Comparison of ENCODE assay signal across 20 cellular contexts in genomic region chr14:93804654-93805053, GRCh38. TPM values are rescaled to one million over a fixed set of nuclear protein-coding genes. Genes with fewer than 3 reads are reported as not detected.
DNase-seq lines count a peak whose midpoint lies in the region; ATAC-seq, FAIRE-seq and TF ChIP-seq lines count a peak whose summit lies in the region.
"Had no signal": no experiment of that assay in that cellular context is flagged by ENCODE, and none has a peak within 500 bp of the region (broad histone marks: within the 10 kb centered on the region; RNA-seq: fewer than 3 reads in every experiment).

No MANE protein-coding gene starts in this region.

- H4K20me1 ChIP-seq in HCT116 (ENCODE audit: insufficient read depth) (no peaks in the 10 kb centered on the region), H1 (replicated peaks in 1 of 2; ENCODE audit: control insufficient read depth in 1 of 2, insufficient read depth in 2 of 2, low read length in 2 of 2) (no peaks in the 10 kb centered on the region)

- no peaks in the 10 kb centered on the region for H3K4me1 ChIP-seq in HCT116 (ENCODE audit: control insufficient read depth in 1 of 2, insufficient read depth in 2 of 2, low read length in 2 of 2)
- no peaks in the 10 kb centered on the region for H3K4me1 ChIP-seq in H1 (replicated peaks in 1 of 4; ENCODE audit: control insufficient read depth in 3 of 4, insufficient read depth in 4 of 4, low read length in 3 of 4)
- H3K4me1 ChIP-seq: left lung had no signal

- no peaks in the 10 kb centered on the region for H3K79me1 ChIP-seq in H1 (ENCODE audit: low read depth, low read length)

- TF ChIP-seq RAD21 in HCT116 (IDR thresholded peaks at IDR 0.05; ENCODE audit: low read depth): peak; percentile 23; the same call in 1 of the 2 replicates
- TF ChIP-seq RAD21 in H1 (IDR thresholded peaks at IDR 0.05 in 1 of 2, conservative IDR thresholded peaks at IDR 0.05 in 1 of 2; ENCODE audit: low read depth in 2 of 2, low read length in 2 of 2): peak; percentile 71 to 78

- no peak overlapping the region for H2BK15ac ChIP-seq in H1 (ENCODE audit: low read length)

- H4K91ac ChIP-seq in H1 (replicated peaks; ENCODE audit: insufficient read length, low read length): no peak overlapping the region

- TF ChIP-seq POLR2A in HCT116 (IDR thresholded peaks at IDR 0.05; ENCODE audit: borderline replicate concordance, extremely low read depth, insufficient read depth, insufficient read length) (no peak), H1 (IDR thresholded peaks at IDR 0.05; ENCODE audit: control extremely low read depth in 1 of 2, low read depth in 2 of 2, low read length in 2 of 2) (no peak)

- H3K14ac ChIP-seq in H1 (ENCODE audit: insufficient read length): no peak overlapping the region

- no peak overlapping the region for H2BK20ac ChIP-seq in H1 (ENCODE audit: low read length)

- H3K4me3 ChIP-seq in HCT116 (replicated peaks in 1 of 2; ENCODE audit: low read depth in 1 of 2, low read length in 2 of 2): no peak overlapping the region
- no peak overlapping the region for H3K4me3 ChIP-seq in H1 (ENCODE audit: extremely low read depth in 1 of 4, insufficient read depth in 2 of 4, low read depth in 3 of 4, low read length in 4 of 4)
- H3K4me3 ChIP-seq: gastroesophageal sphincter, left lung, stomach had no signal

- H3K27ac ChIP-seq in HCT116 (ENCODE audit: low read depth, low read length) (no peak overlapping the region), H1 (ENCODE audit: low read depth, low read length) (no peak overlapping the region)
- H3K27ac ChIP-seq: left lung had no signal

- no peak overlapping the region for H3K56ac ChIP-seq in H1 (replicated peaks; ENCODE audit: insufficient read length, low read depth, low read length)

- no peak overlapping the region for H3K23ac ChIP-seq in H1 (ENCODE audit: insufficient read length)

- peak; percentile 14 for DNase-seq in stimulated activated CD4-positive, alpha-beta T cell treated with anti-CD3 and anti-CD28 coated beads, Interleukin-15, amount 100 ng/mL, for 24 hours
- DNase-seq in stimulated activated CD4-positive, alpha-beta T cell treated with anti-CD3 and anti-CD28 coated beads, Interleukin-4, amount 100 ng/mL, for 4 hours: no peak
- DNase-seq in HCT116 (ENCODE audit: low read depth, low spot score) (no peak), H1 (ENCODE audit: low read depth in 1 of 2, low spot score in 2 of 2) (peak in 1 of 2 experiments; percentile 91), globus pallidus (ENCODE audit: low spot score) (no peak), COLO668 (lab: John Stamatoyannopoulos, UW; ENCODE audit: unreplicated experiment) (no peak), NCI-H2029 (lab: John Stamatoyannopoulos, UW) (no peak)
- DNase-seq in stimulated activated naive CD4-positive, alpha-beta T cell (lab: John Stamatoyannopoulos, UW): no peak
- DNase-seq: activated CD4-positive, CD25-positive, alpha-beta regulatory T cell; Caco-2; left lung; NCI-H146; SIG-M5; stomach; T-helper 2 cell had no signal

- H4K5ac ChIP-seq in H1 (ENCODE audit: insufficient read length, low read depth, low read length): no peak overlapping the region

- H3K79me2 ChIP-seq in HCT116 (ENCODE audit: insufficient read depth, low read length) (no peaks in the 10 kb centered on the region), H1 (ENCODE audit: control insufficient read depth in 1 of 2, insufficient read depth in 2 of 2, low read length in 2 of 2) (no peaks in the 10 kb centered on the region)

- H3K9me2 ChIP-seq in HCT116 (ENCODE audit: insufficient read depth): no peaks in the 10 kb centered on the region

- no peak overlapping the region for H2AK5ac ChIP-seq in H1 (ENCODE audit: low read depth, low read length)

- no peak overlapping the region for H4K8ac ChIP-seq in H1 (ENCODE audit: extremely low read depth, insufficient read depth, low read length)

- H3K9me3 ChIP-seq in HCT116 (ENCODE audit: control insufficient read depth in 1 of 2, insufficient read depth in 1 of 2, low read depth in 1 of 2, low read length in 2 of 2): no peaks in the 10 kb centered on the region
- peaks cover 0 to 7% of the 10 kb centered on the region in 2 experiments; a peak in 1 of 4 replicates for H3K9me3 ChIP-seq in H1 (ENCODE audit: insufficient read depth in 2 of 2, low read depth in 1 of 2, low read length in 1 of 2)
- H3K9me3 ChIP-seq: Caco-2 had no signal

- H2BK5ac ChIP-seq in H1 (ENCODE audit: low read depth, low read length): no peak overlapping the region

- RAD21 ChIA-PET in HCT116 (lab: Charles Lee; ENCODE audit: low non-redundant PET in 1 of 2, low total read pairs in 2 of 2, uncharacterized antibody in 2 of 2, unreplicated experiment in 2 of 2): no interaction called here

- peak; percentile 71; the same call in 1 of the 2 replicates for ATAC-seq in HCT116
- ATAC-seq: left lung had no signal

- no peak overlapping the region for H3K9ac ChIP-seq in HCT116 (ENCODE audit: low read length)
- H3K9ac ChIP-seq in H1 (replicated peaks in 1 of 4; ENCODE audit: extremely low read depth in 1 of 4, low read depth in 3 of 4, low read length in 3 of 4): no peak overlapping the region

- CTCF ChIA-PET in HCT116 (lab: Charles Lee) (interaction anchor here (0.9 kb wide), 1 partner anchor 102 kb away, joined by 3 read pairs; no protein-coding TSS in a partner anchor), H1 (lab: Charles Lee; ENCODE audit: partially characterized antibody) (interaction anchor here (0.6 to 6.1 kb wide), 28 partner anchors 8 to 648 kb away, joined by 3 to 57 read pairs (median 4); no protein-coding TSS in a partner anchor)

- no peak overlapping the region for H2BK120ac ChIP-seq in H1 (replicated peaks; ENCODE audit: low read depth, low read length)

- FAIRE-seq in H1 (lab: Jason Lieb, UNC): no peak
- FAIRE-seq: HTR-8/SVneo had no signal

- H3K23me2 ChIP-seq in H1 (ENCODE audit: low read depth, low read length): no peaks in the 10 kb centered on the region

- no peak overlapping the region for H3K4me2 ChIP-seq in HCT116 (ENCODE audit: low read length)
- no peak overlapping the region for H3K4me2 ChIP-seq in H1 (ENCODE audit: insufficient read depth in 1 of 2, low read depth in 2 of 2, low read length in 2 of 2)

- TF ChIP-seq EP300 in H1 (IDR thresholded peaks at IDR 0.05; ENCODE audit: borderline replicate concordance in 1 of 2, low read depth in 2 of 2, low read length in 2 of 2): no peak

- intact Hi-C loops in HCT116 (cut with micrococcal nuclease): no loop called here

- no peak overlapping the region for H3K4ac ChIP-seq in H1 (replicated peaks; ENCODE audit: insufficient read length, low read depth, low read length)

- WGBS in H1 (ENCODE audit: extremely low coverage in 1 of 2, insufficient coverage in 1 of 2, insufficient read length in 1 of 2, insufficient replicate concordance in 2 of 2, low coverage in 1 of 2, low lambda C conversion rate in 2 of 2, missing lambda C conversion rate in 1 of 2), 2 experiments: 45% methylated on average over 9 of the region's 9 CpGs; no CpG with 5 or more reads in 1 of the 2 experiments

- H2BK12ac ChIP-seq in H1 (ENCODE audit: low read depth, low read length): no peak overlapping the region

- BruUV-seq in HCT116 (replicated peaks; lab: Mats Ljungman, UMichigan): no TSS peak

- TF ChIP-seq CTCF in HCT116 (IDR thresholded peaks at IDR 0.05 in 2 of 3, conservative IDR thresholded peaks at IDR 0.05 in 1 of 3; ENCODE audit: borderline replicate concordance in 1 of 3, insufficient read depth in 1 of 3, low read depth in 2 of 3, low read length in 2 of 3) (peak; percentile 24 to 72 (median 70); a peak in 5 of 6 replicates), H1 (IDR thresholded peaks at IDR 0.05; ENCODE audit: control extremely low read depth in 1 of 3, insufficient read depth in 1 of 3, low read depth in 1 of 3, low read length in 3 of 3) (peak; percentile 79 to 93 (median 92))

- H3K27me3 ChIP-seq in HCT116 (ENCODE audit: insufficient read depth, low read length) (peaks cover 8% of the 10 kb centered on the region; the same call in 1 of the 2 replicates), H1 (replicated peaks in 1 of 4; ENCODE audit: control insufficient read depth in 3 of 4, extremely low read depth in 1 of 4, insufficient read depth in 3 of 4, low read length in 3 of 4) (no peaks in the 10 kb centered on the region; a peak in 1 of 7 replicates)
- H3K27me3 ChIP-seq: gastroesophageal sphincter, stomach had no signal

- POLR2A ChIA-PET in HCT116 (lab: Charles Lee) (no interaction called here), H1 (lab: Charles Lee; ENCODE audit: partially characterized antibody) (no interaction called here)

- H3K18ac ChIP-seq in H1 (ENCODE audit: extremely low read depth, low read length): no peak overlapping the region

- H2AFZ ChIP-seq in HCT116 (ENCODE audit: low read depth, low read length, poor library complexity, severe bottlenecking): no peak overlapping the region
- peak overlapping the region; percentile 96 for H2AFZ ChIP-seq in H1 (ENCODE audit: low read length)

- no peaks in the 10 kb centered on the region for H3K36me3 ChIP-seq in HCT116 (ENCODE audit: control insufficient read depth in 1 of 2, insufficient read depth in 2 of 2, low read length in 2 of 2)
- no peaks in the 10 kb centered on the region for H3K36me3 ChIP-seq in H1 (ENCODE audit: control insufficient read depth in 2 of 4, insufficient read depth in 4 of 4, low read length in 3 of 4)
- H3K36me3 ChIP-seq: gastroesophageal sphincter, left lung, stomach had no signal

TF ChIP-seq in HCT116, 20 proteins besides CTCF, POLR2A, EP300 and RAD21 (continues in another document):
- TF ChIP-seq ZFX (IDR thresholded peaks at IDR 0.05): no peak
- TF ChIP-seq TCF7L2 (IDR thresholded peaks at IDR 0.05; ENCODE audit: borderline replicate concordance, extremely low read depth, insufficient read depth, insufficient read length): no peak
- no peak for TF ChIP-seq SIN3A (IDR thresholded peaks at IDR 0.05; ENCODE audit: low read depth)
- no peak for TF ChIP-seq SRF (IDR thresholded peaks at IDR 0.05; ENCODE audit: low read depth)

TF ChIP-seq in H1, 55 proteins besides CTCF, POLR2A, EP300 and RAD21 (continues in another document):
- TF ChIP-seq TCF12 (IDR thresholded peaks at IDR 0.05; ENCODE audit: low read depth, low read length) (no peak), RNF2 (IDR thresholded peaks at IDR 0.05; ENCODE audit: borderline replicate concordance, low read depth, low read length, missing control alignments, poor library complexity, severe bottlenecking) (no peak), SIX5 (IDR thresholded peaks at IDR 0.05; ENCODE audit: low read depth, low read length) (no peak), HDAC6 (IDR thresholded peaks at IDR 0.05; ENCODE audit: low read depth, low read length) (no peak)

RNA-seq across cellular contexts. Expression of gene PRIMA1, which starts 16.4 kb away (rescaled TPM):
- 1.5 TPM for total RNA-seq in HCT116 (2021; ENCODE audit: unreplicated experiment)
- 1.4 and 1.6 TPM in 2 replicates for polyA plus RNA-seq in HCT116 (2012)
- 3.9 and 4.5 TPM in 2 replicates for total RNA-seq in H1 (2021; fragmentation: NEBNext Ultra II Directional; extraction: Animal tissue kit (Norgen Biotek cat#: 25700))
- polyA plus RNA-seq in H1 (2011; rRNA removed): 2.8 and 3.6 TPM in 2 replicates
- 1.8 TPM for polyA plus RNA-seq in H1 (2011; cell fraction: cytosol; rRNA removed)
- 3.3 TPM for polyA plus RNA-seq in H1 (2011; cell fraction: nucleus; rRNA removed)
- 3.0 to 4.3 TPM (median 3.6 TPM) in 4 replicates for polyA plus RNA-seq in H1 (2012, experiment 1 of 2)
- 3.8 TPM for polyA plus RNA-seq in H1 (2012, experiment 2 of 2)
- 3.2 TPM for polyA plus RNA-seq in H1 (2013, experiment 1 of 2)
- 3.4 TPM for polyA plus RNA-seq in H1 (2013, experiment 2 of 2)
- polyA minus RNA-seq in H1 (2011; rRNA and poly(A)+ RNA removed): 1.8 and 2.8 TPM in 2 replicates
- 2.3 TPM for polyA minus RNA-seq in H1 (2011; cell fraction: cytosol; rRNA and poly(A)+ RNA removed)
- 2.1 TPM for polyA minus RNA-seq in H1 (2011; cell fraction: nucleus; rRNA and poly(A)+ RNA removed)
- total RNA-seq: activated T-helper 2 cell treated with anti-CD3 and anti-CD28 coated beads, Interferon-gamma antibody, Interleukin-2, Interleukin-4, amounts not matched to agents 10 μg/mL and 5 μg/mL and 100 μg/mL, durations not matched to agents 14 hours and 24 hours and 36 hours; dermis microvascular lymphatic vessel endothelial cell; G401 had no signal
